Comparison of ENCODE assay signal across 17 cellular contexts in genomic region chr1:157932082-157932481, GRCh38.
DNase-seq lines count a peak whose midpoint lies in the region; ATAC-seq and TF ChIP-seq lines count a peak whose summit lies in the region.
"Had no signal": no experiment of that assay in that cellular context is flagged by ENCODE, and none has a peak within 500 bp of the region (broad histone marks: within the 10 kb centered on the region; RNA-seq: fewer than 3 reads in every experiment).

No MANE protein-coding gene starts in this region.

- TF ChIP-seq CTCF in fibroblast of the aortic adventitia (IDR thresholded peaks at IDR 0.05; ENCODE audit: insufficient read depth, low read length), result no peak
- TF ChIP-seq CTCF in hepatocyte (IDR thresholded peaks at IDR 0.05; ENCODE audit: poor library complexity), result no peak
- no peak for TF ChIP-seq CTCF in natural killer cell (IDR thresholded peaks at IDR 0.05)

- no peaks in the 10 kb centered on the region for H3K9me3 ChIP-seq in hepatocyte (ENCODE audit: low read depth)

- H3K79me2 ChIP-seq in hepatocyte, result no peaks in the 10 kb centered on the region

- no peaks in the 10 kb centered on the region for H3K9me3 Mint-ChIP-seq in natural killer cell
- H3K9me3 Mint-ChIP-seq: stimulated activated memory B cell treated with anti-CD40 and anti-IgM and Interleukin-4, amounts not matched to agents 10 μg/mL and 1 μg/mL and 100 μg/mL, for 72 hours had no signal

- intact Hi-C loops in natural killer cell (cut with micrococcal nuclease), result no loop called here

- DNase-seq in AG08396 (ENCODE audit: low spot score) (peak; percentile 12), HPDE6-E6E7 (ENCODE audit: extremely low spot score) (peak; percentile 31), RPMI7951 (ENCODE audit: low read depth) (peak; percentile 32), fibroblast of the aortic adventitia (ENCODE audit: low read depth) (peak; percentile 56), hepatocyte (ENCODE audit: low spot score) (no peak), natural killer cell (no peak), NCI-H2227 treated with DMSO at 0.1 percent for 48 hours (lab: John Stamatoyannopoulos, UW) (no peak)
- DNase-seq: activated gamma-delta T cell; central memory CD4-positive, alpha-beta T cell; GF-D8; islet precursor cell; Karpas-422; NCI-H345; stimulated activated CD4-positive, alpha-beta T cell treated with anti-CD3 and anti-CD28 coated beads, Interleukin-2, amount 100 ng/mL, for 24 hours had no signal

- H3K9me2 ChIP-seq in hepatocyte (replicated peaks; ENCODE audit: insufficient read depth), result no peaks in the 10 kb centered on the region

- no peak overlapping the region for H3K4me2 ChIP-seq in hepatocyte

- H3K36me3 Mint-ChIP-seq in natural killer cell, result no peaks in the 10 kb centered on the region
- H3K36me3 Mint-ChIP-seq: stimulated activated memory B cell treated with anti-CD40 and anti-IgM and Interleukin-4, amounts not matched to agents 10 μg/mL and 1 μg/mL and 100 μg/mL, for 72 hours had no signal

- H3K27me3 Mint-ChIP-seq in natural killer cell (ENCODE audit: low read depth in 2 of 2), result peaks cover 6 to 7% of the 10 kb centered on the region in 2 donors
- H3K27me3 Mint-ChIP-seq: B cell; stimulated activated memory B cell treated with anti-CD40 and anti-IgM and Interleukin-4, amounts not matched to agents 10 μg/mL and 1 μg/mL and 100 μg/mL, for 72 hours had no signal

- H3K4me1 ChIP-seq in hepatocyte (ENCODE audit: insufficient read depth), result no peaks in the 10 kb centered on the region

- H3K4me3 Mint-ChIP-seq in natural killer cell, result no peak overlapping the region
- H3K4me3 Mint-ChIP-seq: B cell; stimulated activated memory B cell treated with anti-CD40 and anti-IgM and Interleukin-4, amounts not matched to agents 10 μg/mL and 1 μg/mL and 100 μg/mL, for 72 hours had no signal

- no peak overlapping the region for H3K27ac Mint-ChIP-seq in natural killer cell
- H3K27ac Mint-ChIP-seq: B cell; stimulated activated memory B cell treated with anti-CD40 and anti-IgM and Interleukin-4, amounts not matched to agents 10 μg/mL and 1 μg/mL and 100 μg/mL, for 72 hours had no signal

- H4K20me1 ChIP-seq in hepatocyte (ENCODE audit: insufficient read depth, poor library complexity, severe bottlenecking), result no peaks in the 10 kb centered on the region

- no peak overlapping the region for H2AFZ ChIP-seq in hepatocyte

- ATAC-seq in natural killer cell, result no peak
- ATAC-seq in GM18502 (IDR thresholded peaks at IDR 0.05; ENCODE audit: poor library complexity, unreplicated experiment), result no peak
- ATAC-seq: stimulated activated memory B cell treated with anti-CD40 and anti-IgM and Interleukin-4, amounts not matched to agents 10 μg/mL and 1 μg/mL and 100 μg/mL, for 72 hours had no signal

- H3K36me3 ChIP-seq in hepatocyte (replicated peaks; ENCODE audit: insufficient read depth, low read depth), result no peaks in the 10 kb centered on the region

- no peak overlapping the region for H3K27ac ChIP-seq in hepatocyte

- H3K4me3 ChIP-seq in fibroblast of the aortic adventitia (ENCODE audit: low read depth, low read length) (no peak overlapping the region), hepatocyte (no peak overlapping the region)

- no peaks in the 10 kb centered on the region for H3K27me3 ChIP-seq in hepatocyte

- H3K4me1 Mint-ChIP-seq in natural killer cell, result no peaks in the 10 kb centered on the region
- H3K4me1 Mint-ChIP-seq: B cell; stimulated activated memory B cell treated with anti-CD40 and anti-IgM and Interleukin-4, amounts not matched to agents 10 μg/mL and 1 μg/mL and 100 μg/mL, for 72 hours had no signal

Comparison
In these comparisons a context has a peak if more than half of its experiments do, and no peak if none do; other contexts are left out.
1. DNase-seq: peak in AG08396 (single experiment), HPDE6-E6E7 (single experiment), RPMI7951 (single experiment) and fibroblast of the aortic adventitia (single experiment); none in hepatocyte (single experiment), natural killer cell (single experiment) and NCI-H2227 treated with DMSO at 0.1 percent for 48 hours (single experiment).